15 cellular contexts compared by ENCODE assay signal in the genomic region with DNA sequence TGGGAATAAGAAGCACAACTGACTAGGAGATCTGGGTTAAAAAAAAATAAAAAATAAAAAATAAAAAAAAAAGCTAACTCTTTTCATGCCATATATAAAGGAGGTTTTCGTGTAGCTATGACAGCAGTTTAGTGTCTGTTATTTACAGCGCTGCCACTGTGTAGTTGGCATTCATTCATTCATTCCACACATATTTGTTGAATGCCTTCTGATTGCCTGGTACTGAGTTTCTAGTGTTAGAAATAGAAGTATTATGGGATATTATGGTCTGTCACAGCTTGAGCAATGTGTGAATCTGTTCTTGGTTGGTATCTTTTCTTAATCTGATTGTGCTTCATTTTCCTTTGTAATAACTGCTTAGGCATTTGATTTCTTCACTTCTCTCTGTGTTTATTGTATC.
DNase-seq lines count a peak whose midpoint lies in the region; ATAC-seq and TF ChIP-seq lines count a peak whose summit lies in the region.
"Had no signal": no experiment of that assay in that cellular context is flagged by ENCODE, and none has a peak within 500 bp of the region (broad histone marks: within the 10 kb centered on the region; RNA-seq: fewer than 3 reads in every experiment).

No MANE protein-coding gene starts in this region.

- 5 to 15% methylated on average over 2 of the region's 2 CpGs for WGBS in GM23248 (ENCODE audit: low coverage in 1 of 2, low lambda C conversion rate in 2 of 2, missing lambda C conversion rate in 2 of 2), 2 experiments
- 37% methylated on average over 2 of the region's 2 CpGs for WGBS in SK-N-SH (ENCODE audit: low lambda C conversion rate)

- TF ChIP-seq CTCF in SK-N-SH (IDR thresholded peaks at IDR 0.05) (no peak), cardiac muscle cell (IDR thresholded peaks at IDR 0.05; ENCODE audit: low read depth, low read length) (no peak), retinal pigment epithelial cell (conservative IDR thresholded peaks at IDR 0.05; ENCODE audit: low read depth, low read length) (no peak)

- in situ Hi-C loops in GM23248 (cut with MboI): no loop called here

- TF ChIP-seq EP300 in SK-N-SH (IDR thresholded peaks at IDR 0.05; ENCODE audit: borderline replicate concordance in 1 of 2, low read depth in 1 of 2, low read length in 1 of 2): no peak

- peak; percentile 71 for DNase-seq in GM23248
- no peak for DNase-seq in SK-N-SH
- peak; percentile 2 to 60 for DNase-seq in cardiac muscle cell (ENCODE audit: low read depth in 1 of 2, low spot score in 1 of 2)
- DNase-seq in retinal pigment epithelial cell (ENCODE audit: low read depth): peak; percentile 35
- DNase-seq in NCI-H446 treated with DMSO at 0.1 percent for 48 hours (lab: John Stamatoyannopoulos, UW): no peak
- no peak for DNase-seq in HCEC 1CT
- DNase-seq: activated B cell treated with CpG ODN at 0.5 μM for 24 hours; activated naive CD8-positive, alpha-beta T cell treated with anti-CD3 and anti-CD28 coated beads, Interleukin-2, amount 50 U/mL, for 24 hours; MV-4-11; NCI-H2029; NCI-H748 treated with DMSO at 0.1 percent for 48 hours; RPMI8226; sigmoid colon had no signal

- POLR2A ChIA-PET in SK-N-SH (lab: Yijun Ruan, JAX): no interaction called here

- H3K27ac ChIP-seq in GM23248 (peak overlapping the region; percentile 33), SK-N-SH (ENCODE audit: low read depth in 2 of 2, low read length in 1 of 2) (peak overlapping the region; percentile 28 to 73; a peak in 3 of 4 replicates), cardiac muscle cell (no peak overlapping the region)
- H3K27ac ChIP-seq: C4-2B had no signal

- H3K4me1 ChIP-seq in GM23248 (ENCODE audit: insufficient read depth) (peaks cover 28% of the 10 kb centered on the region), SK-N-SH (ENCODE audit: control insufficient read depth in 1 of 2, insufficient read depth in 2 of 2, low read depth in 1 of 2, low read length in 1 of 2) (peaks cover 0 to 10% of the 10 kb centered on the region in 2 experiments; a peak in 2 of 4 replicates), cardiac muscle cell (ENCODE audit: low read depth) (no peaks in the 10 kb centered on the region)

- H3K36me3 ChIP-seq in GM23248 (ENCODE audit: low read depth) (no peaks in the 10 kb centered on the region), SK-N-SH (replicated peaks in 1 of 2; ENCODE audit: control insufficient read depth in 1 of 2, insufficient read depth in 2 of 2, low read length in 1 of 2) (peaks cover 10 to 16% of the 10 kb centered on the region in 2 experiments), cardiac muscle cell (no peaks in the 10 kb centered on the region)

- H3K9me2 ChIP-seq in GM23248 (ENCODE audit: insufficient read depth) (no peaks in the 10 kb centered on the region), SK-N-SH (no peaks in the 10 kb centered on the region)

- H3K4me3 ChIP-seq in GM23248 (peak overlapping the region; percentile 10), SK-N-SH (ENCODE audit: low read depth in 2 of 2, low read length in 1 of 2) (no peak overlapping the region), cardiac muscle cell (no peak overlapping the region), retinal pigment epithelial cell (ENCODE audit: low read length) (no peak overlapping the region)
- H3K4me3 ChIP-seq: sigmoid colon had no signal

- H3K9me3 ChIP-seq in GM23248 (ENCODE audit: low read depth) (no peaks in the 10 kb centered on the region), SK-N-SH (no peaks in the 10 kb centered on the region), cardiac muscle cell (ENCODE audit: low read depth) (no peaks in the 10 kb centered on the region)
- H3K9me3 ChIP-seq: sigmoid colon had no signal

- H3F3A ChIP-seq in GM23248 (ENCODE audit: insufficient read depth): peaks cover 20% of the 10 kb centered on the region
- no peaks in the 10 kb centered on the region for H3F3A ChIP-seq in SK-N-SH (replicated peaks; ENCODE audit: insufficient read depth)

- H3K79me2 ChIP-seq in GM23248 (ENCODE audit: insufficient read depth): no peaks in the 10 kb centered on the region
- H3K79me2 ChIP-seq in SK-N-SH (ENCODE audit: insufficient read depth): no peaks in the 10 kb centered on the region

- CTCF ChIA-PET in SK-N-SH (lab: Yijun Ruan, JAX): interaction anchor here (0.6 to 1.2 kb wide), 3 partner anchors 12 to 541 kb away, joined by 3 to 4 read pairs (median 3); no protein-coding TSS in a partner anchor

- no peaks in the 10 kb centered on the region for H4K20me1 ChIP-seq in GM23248 (ENCODE audit: insufficient read depth)
- H4K20me1 ChIP-seq in SK-N-SH (ENCODE audit: insufficient read depth): no peaks in the 10 kb centered on the region

- H2AFZ ChIP-seq in GM23248: no peak overlapping the region
- no peak overlapping the region for H2AFZ ChIP-seq in SK-N-SH (ENCODE audit: low read depth)

- no peak for ATAC-seq in GM19324 (IDR thresholded peaks at IDR 0.05; ENCODE audit: low FRiP score, unreplicated experiment)
- ATAC-seq: activated naive CD8-positive, alpha-beta T cell treated with anti-CD3 and anti-CD28 coated beads, Interleukin-2, amount 50 U/mL, for 24 hours had no signal

- H3K27me3 ChIP-seq in GM23248 (replicated peaks; ENCODE audit: insufficient read depth) (no peaks in the 10 kb centered on the region), SK-N-SH (ENCODE audit: insufficient read depth) (no peaks in the 10 kb centered on the region), cardiac muscle cell (no peaks in the 10 kb centered on the region)
- H3K27me3 ChIP-seq: sigmoid colon had no signal

- no peak for TF ChIP-seq RAD21 in SK-N-SH (IDR thresholded peaks at IDR 0.05; ENCODE audit: low read length)

- no peak overlapping the region for H3K9ac ChIP-seq in GM23248
- no peak overlapping the region for H3K9ac ChIP-seq in SK-N-SH

- peak overlapping the region; percentile 23 for H3K4me2 ChIP-seq in GM23248 (ENCODE audit: unreplicated experiment)
- no peak overlapping the region for H3K4me2 ChIP-seq in SK-N-SH

TF ChIP-seq in SK-N-SH, 30 proteins besides CTCF, POLR2A, EP300 and RAD21:
- peak; percentile 39; the same call in 1 of the 2 replicates for TF ChIP-seq NFIC (IDR thresholded peaks at IDR 0.05; ENCODE audit: borderline replicate concordance)
- TF ChIP-seq, protein P1, sequence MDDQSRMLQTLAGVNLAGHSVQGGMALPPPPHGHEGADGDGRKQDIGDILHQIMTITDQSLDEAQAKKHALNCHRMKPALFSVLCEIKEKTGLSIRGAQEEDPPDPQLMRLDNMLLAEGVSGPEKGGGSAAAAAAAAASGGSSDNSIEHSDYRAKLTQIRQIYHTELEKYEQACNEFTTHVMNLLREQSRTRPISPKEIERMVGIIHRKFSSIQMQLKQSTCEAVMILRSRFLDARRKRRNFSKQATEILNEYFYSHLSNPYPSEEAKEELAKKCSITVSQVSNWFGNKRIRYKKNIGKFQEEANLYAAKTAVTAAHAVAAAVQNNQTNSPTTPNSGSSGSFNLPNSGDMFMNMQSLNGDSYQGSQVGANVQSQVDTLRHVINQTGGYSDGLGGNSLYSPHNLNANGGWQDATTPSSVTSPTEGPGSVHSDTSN (IDR thresholded peaks at IDR 0.05): peak; percentile 59
- no peak for TF ChIP-seq FOSL2 (IDR thresholded peaks at IDR 0.05; ENCODE audit: borderline replicate concordance, low read depth)

Comparison
In these comparisons a context has a peak if more than half of its experiments do, and no peak if none do; other contexts are left out.
1. DNase-seq: peak in GM23248 (single experiment), cardiac muscle cell (2 of 2) and retinal pigment epithelial cell (single experiment); none in SK-N-SH (single experiment), NCI-H446 treated with DMSO at 0.1 percent for 48 hours (single experiment) and HCEC 1CT (single experiment).